ENCODE assay signal across 8 cellular contexts in the genomic region with DNA sequence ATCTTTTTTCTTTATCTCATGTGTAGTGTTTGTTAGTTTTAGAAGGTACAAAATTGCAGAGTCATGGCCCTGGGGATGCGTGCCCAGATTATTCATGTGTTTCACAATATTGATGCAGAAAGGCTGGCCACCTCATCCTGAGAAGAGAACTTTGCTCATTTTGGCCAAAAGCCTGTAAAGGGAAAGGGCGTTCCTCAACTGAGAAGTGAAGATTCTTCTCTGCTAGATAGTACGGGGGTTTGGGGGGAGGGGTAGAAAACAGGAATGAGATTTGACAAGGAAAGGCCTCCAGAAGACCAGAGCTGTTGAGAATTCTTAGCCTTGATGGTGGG. TPM values are rescaled to one million over a fixed set of nuclear protein-coding genes. Genes with fewer than 3 reads are reported as not detected.
DNase-seq lines count a peak whose midpoint lies in the region; ATAC-seq, FAIRE-seq and TF ChIP-seq lines count a peak whose summit lies in the region.

No MANE protein-coding gene starts in this region.

- no peaks in the 10 kb centered on the region for H3K9me3 Mint-ChIP-seq in stimulated activated naive CD8-positive, alpha-beta T cell treated with anti-CD3 and anti-CD28 coated beads, Interleukin-15, amount 100 ng/mL, for 72 hours

- H3K27ac Mint-ChIP-seq in stimulated activated naive CD8-positive, alpha-beta T cell treated with anti-CD3 and anti-CD28 coated beads, Interleukin-15, amount 100 ng/mL, for 72 hours: no peak overlapping the region

- TF ChIP-seq CTCF in fibroblast of villous mesenchyme (IDR thresholded peaks at IDR 0.05; ENCODE audit: insufficient read depth, low read depth, low read length): no peak

- H3K4me3 ChIP-seq in fibroblast of villous mesenchyme (ENCODE audit: low read depth, low read length): peak overlapping the region; percentile 67

- peak; percentile 76 for ATAC-seq in Right ventricle myocardium inferior
- no peak for ATAC-seq in stimulated activated naive CD8-positive, alpha-beta T cell treated with anti-CD3 and anti-CD28 coated beads, Interleukin-15, amount 100 ng/mL, for 72 hours

- FAIRE-seq in HTR-8/SVneo (lab: Jason Lieb, UNC): no peak

- intact Hi-C loops in Right ventricle myocardium inferior (cut with DNase I) (no loop called here), cardiac septum (cut with DNase I) (no loop called here)

- no peaks in the 10 kb centered on the region for H3K4me1 Mint-ChIP-seq in stimulated activated naive CD8-positive, alpha-beta T cell treated with anti-CD3 and anti-CD28 coated beads, Interleukin-15, amount 100 ng/mL, for 72 hours

- no peak overlapping the region for H3K4me3 Mint-ChIP-seq in stimulated activated naive CD8-positive, alpha-beta T cell treated with anti-CD3 and anti-CD28 coated beads, Interleukin-15, amount 100 ng/mL, for 72 hours

- DNase-seq in Right ventricle myocardium inferior (ENCODE audit: missing footprints): peak; percentile 67
- DNase-seq in cardiac septum (ENCODE audit: low spot score): no peak
- peak; percentile 88 for DNase-seq in RKO (ENCODE audit: low spot score)
- peak; percentile 95 for DNase-seq in fibroblast of villous mesenchyme (ENCODE audit: low read depth)
- DNase-seq in pons (ENCODE audit: low spot score): peak; percentile 15
- DNase-seq in HTR-8/SVneo (ENCODE audit: insufficient read length, low spot score): no peak
- no peak for DNase-seq in middle frontal gyrus (ENCODE audit: extremely low spot score, low spot score)
- DNase-seq in stimulated activated naive CD8-positive, alpha-beta T cell treated with anti-CD3 and anti-CD28 coated beads, Interleukin-15, amount 100 ng/mL, for 72 hours: no peak

- H3K27me3 Mint-ChIP-seq in stimulated activated naive CD8-positive, alpha-beta T cell treated with anti-CD3 and anti-CD28 coated beads, Interleukin-15, amount 100 ng/mL, for 72 hours: peaks cover 16% of the 10 kb centered on the region

RNA-seq across cellular contexts. Expression of a gene that starts 1.7 kb away (rescaled TPM):
- total RNA-seq in Right ventricle myocardium inferior (60.1 TPM), cardiac septum (7.3 TPM), fibroblast of villous mesenchyme (92.8 and 169 TPM in 2 replicates)

Comparison
In these comparisons a context has a peak if more than half of its experiments do, and no peak if none do; other contexts are left out.
1. DNase-seq: peak in Right ventricle myocardium inferior (single experiment), RKO (single experiment), fibroblast of villous mesenchyme (single experiment) and pons (single experiment); none in cardiac septum (single experiment), HTR-8/SVneo (single experiment), middle frontal gyrus (single experiment) and stimulated activated naive CD8-positive, alpha-beta T cell treated with anti-CD3 and anti-CD28 coated beads, Interleukin-15, amount 100 ng/mL, for 72 hours (0 of 2).